Comparison of ENCODE assay signal across 30 cellular contexts in genomic region chr16:69904495-69905170, GRCh38. TPM values are rescaled to one million over a fixed set of nuclear protein-coding genes. Genes with fewer than 3 reads are reported as not detected.
A peak's percentile ranks its signal among the peaks of the same experiment; 100 is the strongest.
DNase-seq lines count a peak whose midpoint lies in the region; ATAC-seq, FAIRE-seq and TF ChIP-seq lines count a peak whose summit lies in the region.
"Had no signal": no experiment of that assay in that cellular context is flagged by ENCODE, and none has a peak within 500 bp of the region (broad histone marks: within the 10 kb centered on the region; RNA-seq: fewer than 3 reads in every experiment).

No MANE protein-coding gene starts in this region.

- TF ChIP-seq CTCF in HepG2 (CRISPR knock-in tag; IDR thresholded peaks at IDR 0.05) (no peak), right lobe of liver (IDR thresholded peaks at IDR 0.05) (no peak), K562 (IDR thresholded peaks at IDR 0.05 in 2 of 3, conservative IDR thresholded peaks at IDR 0.05 in 1 of 3; ENCODE audit: insufficient read depth in 2 of 3, low read depth in 1 of 3, low read length in 3 of 3) (no peak), suprapubic skin (IDR thresholded peaks at IDR 0.05) (no peak), MCF 10A (IDR thresholded peaks at IDR 0.05; ENCODE audit: unreplicated experiment) (no peak)

- H3K9me1 ChIP-seq in K562 (ENCODE audit: control insufficient read depth, insufficient read depth, low read length): no peaks in the 10 kb centered on the region

- H2AFZ ChIP-seq in HepG2 (ENCODE audit: low read length): no peak overlapping the region
- peak overlapping the region; percentile 40 for H2AFZ ChIP-seq in K562 (ENCODE audit: low read depth, low read length)

- FAIRE-seq in HepG2 (lab: Jason Lieb, UNC): no peak
- peak; percentile 70 for FAIRE-seq in K562 (lab: Jason Lieb, UNC)
- FAIRE-seq in urothelium cell line (lab: Jason Lieb, UNC): no peak
- FAIRE-seq: A204.1, frontal cortex, H54 had no signal

- H3K36me3 ChIP-seq in HepG2 (replicated peaks in 1 of 2; ENCODE audit: control insufficient read depth in 1 of 2, insufficient read depth in 2 of 2, low read length in 2 of 2) (peaks cover 10 to 11% of the 10 kb centered on the region in 2 experiments), right lobe of liver (no peaks in the 10 kb centered on the region), K562 (ENCODE audit: control insufficient read depth, insufficient read depth, low read length) (peaks cover 10% of the 10 kb centered on the region; the same call in 2 of the 3 replicates), suprapubic skin (peaks cover 10% of the 10 kb centered on the region)
- H3K36me3 ChIP-seq: ovary had no signal

- DNase-seq in HepG2 (ENCODE audit: low spot score) (no peak), right lobe of liver (no peak), K562 (ENCODE audit: extremely low read depth in 1 of 4, low spot score in 3 of 4) (peak in 3 of 4 experiments; percentile 14 to 37 (median 30)), left colon (peak; percentile 39 to 57), suprapubic skin (ENCODE audit: low spot score in 2 of 2) (no peak), MCF 10A (ENCODE audit: unreplicated experiment) (no peak), AG08395 (ENCODE audit: low spot score) (no peak), urothelium cell line (ENCODE audit: low spot score) (no peak)
- DNase-seq: activated CD4-positive, alpha-beta T cell treated with anti-CD3 and anti-CD28 coated beads for 1 hour; activated CD8-positive, alpha-beta memory T cell treated with anti-CD3 and anti-CD28 coated beads, Interleukin-2, amount 50 U/mL, for 48 hours; activated CD8-positive, alpha-beta T cell treated with anti-CD3 and anti-CD28 coated beads for 36 hours; activated naive CD4-positive, alpha-beta T cell treated with Interleukin-2 at 50 U/mL for 16 hours; AML-193; CD4-positive, alpha-beta T cell; dermis blood vessel endothelial cell; heart right ventricle; KBM-7; NCI-H1105; NCI-H187 treated with DMSO at 0.1 percent for 48 hours; NCI-H524 treated with DMSO at 0.1 percent for 48 hours; ovary; SHP77; stimulated activated naive B cell treated with anti-CD40 and anti-IgM and Interleukin-4, amounts not matched to agents 10 μg/mL and 1 μg/mL and 100 μg/mL, for 72 hours had no signal

- H3K4me1 ChIP-seq in HepG2 (ENCODE audit: insufficient read depth, low read length) (no peaks in the 10 kb centered on the region), right lobe of liver (no peaks in the 10 kb centered on the region), K562 (replicated peaks in 1 of 2; ENCODE audit: control insufficient read depth in 2 of 2, insufficient read depth in 2 of 2, low read length in 2 of 2) (peaks cover 3% of the 10 kb centered on the region in 2 experiments; a peak in 2 of 5 replicates), suprapubic skin (peaks cover 11% of the 10 kb centered on the region)

- H3K27me3 ChIP-seq in HepG2 (ENCODE audit: control insufficient read depth in 1 of 2, insufficient read depth in 2 of 2, low read length in 2 of 2) (no peaks in the 10 kb centered on the region), right lobe of liver (no peaks in the 10 kb centered on the region), K562 (ENCODE audit: control insufficient read depth in 2 of 2, insufficient read depth in 2 of 2, low read length in 2 of 2) (no peaks in the 10 kb centered on the region), suprapubic skin (no peaks in the 10 kb centered on the region)
- H3K27me3 ChIP-seq: esophagus muscularis mucosa, heart right ventricle, ovary had no signal

- H3K4me3 ChIP-seq in HepG2 (replicated peaks in 1 of 3; ENCODE audit: insufficient read depth in 1 of 3, low read depth in 2 of 3, low read length in 3 of 3): no peak overlapping the region
- no peak overlapping the region for H3K4me3 ChIP-seq in right lobe of liver
- H3K4me3 ChIP-seq in K562: no peak overlapping the region
- no peak overlapping the region for H3K4me3 ChIP-seq in suprapubic skin
- H3K4me3 ChIP-seq: esophagus muscularis mucosa, heart right ventricle, ovary, skin epidermis had no signal

- CTCF ChIA-PET in HepG2 (lab: Yijun Ruan, JAX; ENCODE audit: low intra/inter-chr PET ratio, low total read pairs) (no interaction called here), K562 (lab: Yijun Ruan, JAX; ENCODE audit: low intra/inter-chr PET ratio) (no interaction called here), MCF 10A (lab: Yijun Ruan, JAX) (interaction anchor here (0.5 kb wide), 1 partner anchor 16 kb away, joined by 3 read pairs; no protein-coding TSS in a partner anchor)

- H3K79me2 ChIP-seq in HepG2 (ENCODE audit: insufficient read depth, low read length): no peaks in the 10 kb centered on the region
- H3K79me2 ChIP-seq in K562 (ENCODE audit: control insufficient read depth, insufficient read depth, low read length): no peaks in the 10 kb centered on the region

- TF ChIP-seq POLR2A in HepG2 (IDR thresholded peaks at IDR 0.05; ENCODE audit: insufficient read depth in 1 of 2, low read depth in 2 of 2, low read length in 2 of 2) (no peak), right lobe of liver (IDR thresholded peaks at IDR 0.05) (no peak), K562 (conservative IDR thresholded peaks at IDR 0.05) (no peak), suprapubic skin (IDR thresholded peaks at IDR 0.05) (no peak)

- no peak overlapping the region for H3K27ac ChIP-seq in HepG2 (ENCODE audit: extremely low read length, insufficient read depth, low read length)
- H3K27ac ChIP-seq in right lobe of liver: no peak overlapping the region
- H3K27ac ChIP-seq in K562 (ENCODE audit: extremely low read depth, low read depth, low read length): 0 out of 3 replicates have a peak overlapping the region, but pooled peaks have one; percentile 18
- no peak overlapping the region for H3K27ac ChIP-seq in suprapubic skin
- H3K27ac ChIP-seq: heart right ventricle, ovary had no signal

- in situ Hi-C loops in HepG2 (cut with HindIII; ENCODE audit: extremely low pct_ligation_motif_present, low pct_unique_long_range_greater_than_20kb) (no loop called here), K562 (cut with MboI) (no loop called here)

- no peaks in the 10 kb centered on the region for H3K4me1 Mint-ChIP-seq in MCF 10A (ENCODE audit: insufficient read depth, unreplicated experiment)
- H3K4me1 Mint-ChIP-seq: stimulated activated naive B cell treated with anti-CD40 and anti-IgM and Interleukin-4, amounts not matched to agents 10 μg/mL and 1 μg/mL and 100 μg/mL, for 72 hours had no signal

- no peaks in the 10 kb centered on the region for H3K27me3 Mint-ChIP-seq in MCF 10A (ENCODE audit: insufficient read depth, unreplicated experiment)
- H3K27me3 Mint-ChIP-seq: activated CD8-positive, alpha-beta T cell treated with anti-CD3 and anti-CD28 coated beads for 36 hours; CD4-positive, alpha-beta T cell; stimulated activated naive B cell treated with anti-CD40 and anti-IgM and Interleukin-4, amounts not matched to agents 10 μg/mL and 1 μg/mL and 100 μg/mL, for 72 hours had no signal

- H4K20me1 ChIP-seq in HepG2 (ENCODE audit: insufficient read depth, low read length) (no peaks in the 10 kb centered on the region), K562 (replicated peaks; ENCODE audit: control insufficient read depth, insufficient read depth, low read length) (no peaks in the 10 kb centered on the region)

- no peak overlapping the region for H3K4me3 Mint-ChIP-seq in MCF 10A (ENCODE audit: unreplicated experiment)
- H3K4me3 Mint-ChIP-seq: activated CD8-positive, alpha-beta T cell treated with anti-CD3 and anti-CD28 coated beads for 36 hours; activated T-helper 1 cell treated with anti-CD3 and anti-CD28 coated beads, Interleukin-12 subunit alpha, Interleukin-12 subunit beta, Interleukin-2, Interleukin-4 antibody, amounts not matched to agents 30 ng/mL and 10 ng/mL and 1 ng/mL, durations not matched to agents 14 hours and 24 hours and 36 hours; CD4-positive, alpha-beta T cell; stimulated activated naive B cell treated with anti-CD40 and anti-IgM and Interleukin-4, amounts not matched to agents 10 μg/mL and 1 μg/mL and 100 μg/mL, for 72 hours had no signal

- no peaks in the 10 kb centered on the region for H3K9me3 Mint-ChIP-seq in MCF 10A (ENCODE audit: unreplicated experiment)
- H3K9me3 Mint-ChIP-seq: activated CD8-positive, alpha-beta T cell treated with anti-CD3 and anti-CD28 coated beads for 36 hours; activated T-helper 1 cell treated with anti-CD3 and anti-CD28 coated beads, Interleukin-12 subunit alpha, Interleukin-12 subunit beta, Interleukin-2, Interleukin-4 antibody, amounts not matched to agents 30 ng/mL and 10 ng/mL and 1 ng/mL, durations not matched to agents 14 hours and 24 hours and 36 hours; CD4-positive, alpha-beta T cell; stimulated activated naive B cell treated with anti-CD40 and anti-IgM and Interleukin-4, amounts not matched to agents 10 μg/mL and 1 μg/mL and 100 μg/mL, for 72 hours had no signal

- ATAC-seq in HepG2 (no peak), right lobe of liver (no peak), K562 (peak; percentile 85), left colon (peak; percentile 98)
- ATAC-seq: activated CD8-positive, alpha-beta T cell treated with anti-CD3 and anti-CD28 coated beads for 36 hours; heart right ventricle; Panc1; stimulated activated naive B cell treated with anti-CD40 and anti-IgM and Interleukin-4, amounts not matched to agents 10 μg/mL and 1 μg/mL and 100 μg/mL, for 72 hours had no signal

- H3K36me3 Mint-ChIP-seq in MCF 10A (ENCODE audit: insufficient read depth, unreplicated experiment): peaks cover 12% of the 10 kb centered on the region

- H3K4me2 ChIP-seq in HepG2 (ENCODE audit: low read depth, low read length) (no peak overlapping the region), K562 (ENCODE audit: insufficient read depth, low read length) (peak overlapping the region; percentile 17; the same call in 1 of the 2 replicates)

- H3K9ac ChIP-seq in HepG2 (ENCODE audit: insufficient read depth, low read depth, low read length) (no peak overlapping the region), K562 (ENCODE audit: insufficient read depth in 1 of 2, low read depth in 2 of 2, low read length in 2 of 2) (no peak overlapping the region)

- no peaks in the 10 kb centered on the region for H3K9me3 ChIP-seq in HepG2 (ENCODE audit: low read length)
- no peaks in the 10 kb centered on the region for H3K9me3 ChIP-seq in right lobe of liver
- H3K9me3 ChIP-seq in K562 (replicated peaks; ENCODE audit: control insufficient read depth, insufficient read depth, low read depth, low read length): no peaks in the 10 kb centered on the region
- H3K9me3 ChIP-seq in suprapubic skin: no peaks in the 10 kb centered on the region
- H3K9me3 ChIP-seq: esophagus muscularis mucosa, heart right ventricle, ovary had no signal

- TF ChIP-seq RAD21 in HepG2 (CRISPR knock-in tag; IDR thresholded peaks at IDR 0.05) (no peak), K562 (CRISPR knock-in tag; conservative IDR thresholded peaks at IDR 0.05 in 1 of 2, IDR thresholded peaks at IDR 0.05 in 1 of 2) (no peak)

- TF ChIP-seq EP300 in HepG2 (IDR thresholded peaks at IDR 0.05; ENCODE audit: low read depth in 2 of 2, low read length in 2 of 2) (no peak), HepG2 (CRISPR knock-in tag; IDR thresholded peaks at IDR 0.05; ENCODE audit: borderline replicate concordance) (no peak), K562 (IDR thresholded peaks at IDR 0.05; ENCODE audit: low read length) (no peak), suprapubic skin (IDR thresholded peaks at IDR 0.05) (no peak)

- POLR2A ChIA-PET in HepG2 (lab: Yijun Ruan, JAX) (no interaction called here), K562 (lab: Yijun Ruan, JAX) (interaction anchor here (0.6 to 2.1 kb wide), 4 partner anchors 10 to 25 kb away, joined by 3 to 9 read pairs (median 4); no protein-coding TSS in a partner anchor), MCF 10A (lab: Yijun Ruan, JAX) (no interaction called here)

- no TSS peak for BruUV-seq in HepG2 (replicated peaks; lab: Mats Ljungman, UMichigan)
- no TSS peak for BruUV-seq in K562 (replicated peaks; lab: Mats Ljungman, UMichigan)
- BruUV-seq in MCF 10A (replicated peaks; lab: Mats Ljungman, UMichigan): no TSS peak

- no peak overlapping the region for H3K27ac Mint-ChIP-seq in MCF 10A (ENCODE audit: low read depth, unreplicated experiment)
- H3K27ac Mint-ChIP-seq: activated CD8-positive, alpha-beta T cell treated with anti-CD3 and anti-CD28 coated beads for 36 hours; activated T-helper 1 cell treated with anti-CD3 and anti-CD28 coated beads, Interleukin-12 subunit alpha, Interleukin-12 subunit beta, Interleukin-2, Interleukin-4 antibody, amounts not matched to agents 30 ng/mL and 10 ng/mL and 1 ng/mL, durations not matched to agents 14 hours and 24 hours and 36 hours; CD4-positive, alpha-beta T cell; stimulated activated naive B cell treated with anti-CD40 and anti-IgM and Interleukin-4, amounts not matched to agents 10 μg/mL and 1 μg/mL and 100 μg/mL, for 72 hours had no signal

- WGBS in HepG2 (ENCODE audit: low lambda C conversion rate): 96% methylated on average over 9 of the region's 9 CpGs
- WGBS in right lobe of liver (ENCODE audit: insufficient coverage, low coverage, low lambda C conversion rate, missing lambda C conversion rate): 93% methylated on average over 9 of the region's 9 CpGs
- 45% methylated on average over 8 of the region's 9 CpGs for WGBS in K562 (ENCODE audit: insufficient coverage, low coverage, missing lambda C conversion rate)
- 68% methylated on average over 9 of the region's 9 CpGs for WGBS in suprapubic skin

- intact Hi-C loops in HepG2 (cut with micrococcal nuclease; ENCODE audit: unreplicated experiment) (no loop called here), right lobe of liver (cut with DNase I) (no loop called here), K562 (cut with micrococcal nuclease) (no loop called here), left colon (cut with DNase I, micrococcal nuclease) (no loop called here), MCF 10A (cut with micrococcal nuclease) (no loop called here)

RNA-seq across cellular contexts. Expression of gene CLEC18A, which starts 46.5 kb away (rescaled TPM):
- total RNA-seq in HepG2 (2016; rRNA removed; fragmentation: Illumina TruSeq; extraction: Trizol): 0.22 TPM in 1 of 2 replicates, not detected in the other
- total RNA-seq in HepG2 (2016; cell fraction: cytosol; rRNA removed; fragmentation: Illumina TruSeq; extraction: Trizol; ENCODE audit: low read depth): 0.20 TPM in 1 of 2 replicates, not detected in the other
- 0.28 TPM in 1 of 2 replicates, not detected in the other for total RNA-seq in HepG2 (2016; cell fraction: insoluble cytoplasmic fraction; rRNA removed; fragmentation: Illumina TruSeq; extraction: Trizol)
- 0.09 and 0.10 TPM in 2 replicates for total RNA-seq in HepG2 (2016; cell fraction: membrane; rRNA removed; fragmentation: Illumina TruSeq; extraction: Trizol)
- 0.19 and 0.99 TPM in 2 replicates for total RNA-seq in HepG2 (2016; cell fraction: nucleus; rRNA removed; fragmentation: Illumina TruSeq; extraction: Trizol)
- polyA plus RNA-seq in HepG2 (2011; rRNA removed): 0.42 and 0.72 TPM in 2 replicates
- 0.20 and 0.26 TPM in 2 replicates for polyA plus RNA-seq in HepG2 (2011; cell fraction: cytosol; rRNA removed)
- 3.1 and 3.2 TPM in 2 replicates for polyA plus RNA-seq in HepG2 (2011; cell fraction: nucleus; rRNA removed)
- 0.30 and 0.51 TPM in 2 replicates for polyA plus RNA-seq in HepG2 (2012)
- polyA plus RNA-seq in HepG2 (2016; cell fraction: cytosol; fragmentation: Illumina TruSeq; extraction: Trizol; ENCODE audit: low read depth): not detected in 2 replicates
- polyA plus RNA-seq in HepG2 (2016; cell fraction: insoluble cytoplasmic fraction; fragmentation: Illumina TruSeq; extraction: Trizol; ENCODE audit: low read depth): 0.17 TPM in 1 of 2 replicates, not detected in the other
- not detected in 2 replicates for polyA plus RNA-seq in HepG2 (2016; cell fraction: membrane; fragmentation: Illumina TruSeq; extraction: Trizol; ENCODE audit: low read depth)
- polyA plus RNA-seq in HepG2 (2016; cell fraction: nucleus; fragmentation: Illumina TruSeq; extraction: Trizol; ENCODE audit: insufficient read depth, low read depth): 0.26 and 1.1 TPM in 2 replicates
- polyA minus RNA-seq in HepG2 (2011; rRNA and poly(A)+ RNA removed; ENCODE audit: low replicate concordance): 1.6 and 3.1 TPM in 2 replicates
- polyA minus RNA-seq in HepG2 (2011; cell fraction: cytosol; rRNA and poly(A)+ RNA removed): 0.35 TPM in 1 of 2 replicates, not detected in the other
- polyA minus RNA-seq in HepG2 (2011; cell fraction: nucleus; rRNA and poly(A)+ RNA removed): 0.90 and 1.4 TPM in 2 replicates
- 1 to 10 TPM in 1 of 6 experiments, under 1 TPM in 3, not detected in 2; 0.11 to 1.1 (median 0.79) TPM for total RNA-seq in right lobe of liver
- total RNA-seq in K562 (2011; cell fraction: chromatin; rRNA removed; ENCODE audit: low replicate concordance): 3.9 and 7.1 TPM in 2 replicates
- 4.1 and 5.5 TPM in 2 replicates for total RNA-seq in K562 (2011; cell fraction: nucleolus; rRNA removed)
- total RNA-seq in K562 (2011; cell fraction: nucleoplasm; rRNA removed): 4.4 and 9.5 TPM in 2 replicates
- 0.23 and 0.24 TPM in 2 replicates for total RNA-seq in K562 (2014; rRNA removed)
- 0.06 and 0.33 TPM in 2 replicates for total RNA-seq in K562 (2014; rRNA removed; fragmentation: Illumina TruSeq; extraction: Trizol)
- 0.19 and 0.25 TPM in 2 replicates for total RNA-seq in K562 (2015; rRNA removed; fragmentation: Illumina TruSeq; extraction: Trizol)
- total RNA-seq in K562 (2021): 0.27 and 0.29 TPM in 2 replicates
- 0.17 and 0.28 TPM in 2 replicates for polyA plus RNA-seq in K562 (2011; rRNA removed)
- polyA plus RNA-seq in K562 (2011; cell fraction: cytosol; rRNA removed): 0.16 and 0.25 TPM in 2 replicates
- polyA plus RNA-seq in K562 (2011; cell fraction: nucleus; rRNA removed): 2.0 and 2.5 TPM in 2 replicates
- polyA plus RNA-seq in K562 (2012): 0.10 and 0.29 TPM in 2 replicates
- 0.13 and 0.22 TPM in 2 replicates for polyA plus RNA-seq in K562 (2014; fragmentation: Illumina TruSeq; extraction: Trizol)
- not detected for polyA plus RNA-seq in K562 (2014; fragmentation: Nextera tagmentation; extraction: Ambion mirVana)
- polyA plus RNA-seq in K562 (2014; rRNA removed): 0.08 and 0.58 TPM in 2 replicates
- polyA minus RNA-seq in K562 (2011; rRNA and poly(A)+ RNA removed): 0.27 TPM in 1 of 2 replicates, not detected in the other
- not detected in 2 replicates for polyA minus RNA-seq in K562 (2011; cell fraction: cytosol; rRNA and poly(A)+ RNA removed)
- polyA minus RNA-seq in K562 (2011; cell fraction: nucleus; rRNA and poly(A)+ RNA removed): 1.2 and 1.7 TPM in 2 replicates
- 1 to 10 TPM; 1.0 to 2.0 TPM for total RNA-seq in left colon
- total RNA-seq in suprapubic skin: 1 to 10 TPM in 3 of 4 donors, under 1 TPM in 1; 0.87 to 2.9 (median 1.5) TPM
- total RNA-seq in MCF 10A (2022): 0.28 and 0.88 TPM in 2 replicates

Comparison
In these comparisons a context has a peak if more than half of its experiments do, and no peak if none do; other contexts are left out.
1. ATAC-seq: peak in K562 (single experiment) and left colon (single experiment); none in HepG2 (single experiment) and right lobe of liver (0 of 4).
2. DNase-seq: peak in K562 (3 of 4) and left colon (2 of 2); none in HepG2 (single experiment), right lobe of liver (0 of 3), suprapubic skin (0 of 2), MCF 10A (single experiment), AG08395 (single experiment) and urothelium cell line (single experiment).
3. Of the 241 proteins assayed by ChIP-seq in both HepG2 and K562: peak only in HepG2: none; only in K562: TFAP4 and ZFP36; in both: ZNF121; in neither: 237; mixed calls (peak in some experiments, not most) for 1.